Comparison of ENCODE assay signal across 8 cellular contexts in the genomic region with DNA sequence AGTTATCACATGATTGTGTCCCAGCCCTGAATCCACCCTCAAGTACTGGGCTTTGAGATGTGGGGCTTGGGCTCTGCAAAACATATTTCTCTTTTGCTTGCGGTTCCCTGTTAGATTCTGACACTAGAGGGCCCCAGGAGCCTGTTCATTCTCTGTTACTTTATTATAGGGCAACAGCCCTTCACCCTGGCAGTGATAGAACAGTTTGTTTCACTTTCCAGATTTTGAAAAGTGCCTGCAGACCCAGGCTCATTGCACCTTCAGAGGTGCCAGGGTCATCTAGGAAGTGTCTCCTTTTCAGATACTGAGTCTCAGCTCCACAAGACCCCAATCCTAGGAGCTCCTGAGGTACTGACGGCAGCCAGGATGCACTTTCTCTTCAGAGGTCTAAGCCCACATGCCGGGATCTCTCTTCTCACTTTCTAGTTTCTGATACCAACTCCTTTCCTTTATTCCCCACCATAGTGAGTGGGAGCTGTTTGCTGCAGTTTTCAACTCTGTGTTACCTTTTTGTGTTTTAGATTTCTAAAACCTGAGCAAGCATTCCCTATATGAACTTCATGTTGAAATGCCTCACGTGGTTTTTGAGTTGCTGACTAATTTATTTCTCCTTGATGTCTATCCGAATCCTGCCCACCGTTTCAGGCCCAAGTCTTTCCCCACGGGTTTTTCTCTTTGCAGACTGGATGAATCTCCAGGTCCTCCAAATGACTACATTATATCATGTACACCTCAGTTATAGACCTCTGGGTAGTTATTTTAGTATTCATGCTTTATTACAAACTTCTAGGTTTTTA. TPM values are rescaled to one million over a fixed set of nuclear protein-coding genes. Genes with fewer than 3 reads are reported as not detected.
DNase-seq lines count a peak whose midpoint lies in the region; ATAC-seq, FAIRE-seq and TF ChIP-seq lines count a peak whose summit lies in the region.

No MANE protein-coding gene starts in this region.

- no peaks in the 10 kb centered on the region for H3K36me3 ChIP-seq in CD4-positive, alpha-beta memory T cell (ENCODE audit: insufficient read depth, low read length)
- H3K36me3 ChIP-seq in Panc1 (ENCODE audit: control insufficient read depth, insufficient read depth, low read length), result no peaks in the 10 kb centered on the region

- peak; percentile 68 to 74 (median 70) for DNase-seq in CD4-positive, alpha-beta memory T cell
- DNase-seq in GM19239 (ENCODE audit: insufficient read length, low spot score) (peak; percentile 48), KBM-7 (peak; percentile 81), Panc1 (ENCODE audit: low read depth, low spot score) (peak; percentile 57), fibroblast of the aortic adventitia (ENCODE audit: low read depth) (peak; percentile 73), nucleus accumbens (lab: John Stamatoyannopoulos, UW) (peak in 31 of 56 donors; percentile 2 to 55 (median 15))
- peak; percentile 58 for DNase-seq in activated T-helper 1 cell treated with anti-CD3 and anti-CD28 coated beads, Interleukin-12 subunit alpha, Interleukin-12 subunit beta, Interleukin-2, Interleukin-4 antibody, amounts not matched to agents 30 ng/mL and 10 ng/mL and 1 ng/mL, durations not matched to agents 14 hours and 24 hours and 36 hours (ENCODE audit: low spot score)

- H3K27ac ChIP-seq in CD4-positive, alpha-beta memory T cell (ENCODE audit: low read depth, low read length), result no peak overlapping the region
- peak overlapping the region; percentile 71 for H3K27ac ChIP-seq in Panc1 (ENCODE audit: low read length)

- in situ Hi-C loops in KBM-7 (cut with MboI; ENCODE audit: low pct_unique_long_range_greater_than_20kb, low sequenced_read_pairs), result no loop called here
- in situ Hi-C loops in Panc1 (cut with HindIII; ENCODE audit: low pct_unique_long_range_greater_than_20kb, low sequenced_read_pairs), result no loop called here

- H3K9me3 ChIP-seq in CD4-positive, alpha-beta memory T cell (ENCODE audit: control insufficient read depth in 1 of 2, low read length in 2 of 2), result no peaks in the 10 kb centered on the region
- no peaks in the 10 kb centered on the region for H3K9me3 ChIP-seq in Panc1 (ENCODE audit: control insufficient read depth, insufficient read depth, low read depth, low read length)

- H3K27me3 Mint-ChIP-seq in CD4-positive, alpha-beta memory T cell, result peaks cover 0 to 6% of the 10 kb centered on the region in 2 donors
- peaks cover 16% of the 10 kb centered on the region for H3K27me3 Mint-ChIP-seq in activated T-helper 1 cell treated with anti-CD3 and anti-CD28 coated beads, Interleukin-12 subunit alpha, Interleukin-12 subunit beta, Interleukin-2, Interleukin-4 antibody, amounts not matched to agents 30 ng/mL and 10 ng/mL and 1 ng/mL, durations not matched to agents 14 hours and 24 hours and 36 hours (ENCODE audit: insufficient read depth)

- CTCF ChIA-PET in CD4-positive, alpha-beta memory T cell (lab: Charles Lee; ENCODE audit: partially characterized antibody), result interaction anchor here (0.6 to 6.6 kb wide), 10 partner anchors 12 to 546 kb away, joined by 3 to 56 read pairs (median 3); no protein-coding TSS in a partner anchor
- CTCF ChIA-PET in Panc1 (lab: Charles Lee), result interaction anchor here (1.5 kb wide), 1 partner anchor 472 kb away, joined by 3 read pairs; no protein-coding TSS in a partner anchor

- no TSS peak for BruUV-seq in Panc1 (replicated peaks; lab: Mats Ljungman, UMichigan)

- peak overlapping the region; percentile 69 to 85 (median 81) for H3K4me3 Mint-ChIP-seq in CD4-positive, alpha-beta memory T cell
- peak overlapping the region; percentile 56 for H3K4me3 Mint-ChIP-seq in activated T-helper 1 cell treated with anti-CD3 and anti-CD28 coated beads, Interleukin-12 subunit alpha, Interleukin-12 subunit beta, Interleukin-2, Interleukin-4 antibody, amounts not matched to agents 30 ng/mL and 10 ng/mL and 1 ng/mL, durations not matched to agents 14 hours and 24 hours and 36 hours

- peak overlapping the region; percentile 9 to 88 (median 70) for H3K27ac Mint-ChIP-seq in CD4-positive, alpha-beta memory T cell
- H3K27ac Mint-ChIP-seq in activated T-helper 1 cell treated with anti-CD3 and anti-CD28 coated beads, Interleukin-12 subunit alpha, Interleukin-12 subunit beta, Interleukin-2, Interleukin-4 antibody, amounts not matched to agents 30 ng/mL and 10 ng/mL and 1 ng/mL, durations not matched to agents 14 hours and 24 hours and 36 hours, result no peak overlapping the region

- H3K9me3 Mint-ChIP-seq in CD4-positive, alpha-beta memory T cell, result no peaks in the 10 kb centered on the region
- no peaks in the 10 kb centered on the region for H3K9me3 Mint-ChIP-seq in activated T-helper 1 cell treated with anti-CD3 and anti-CD28 coated beads, Interleukin-12 subunit alpha, Interleukin-12 subunit beta, Interleukin-2, Interleukin-4 antibody, amounts not matched to agents 30 ng/mL and 10 ng/mL and 1 ng/mL, durations not matched to agents 14 hours and 24 hours and 36 hours

- FAIRE-seq in GM19239 (lab: Jason Lieb, UNC), result peak; percentile 92

- peaks cover 9% of the 10 kb centered on the region for H3K4me1 ChIP-seq in CD4-positive, alpha-beta memory T cell (ENCODE audit: insufficient read depth, low read length)
- H3K4me1 ChIP-seq in Panc1 (ENCODE audit: control insufficient read depth, insufficient read depth, low read length), result peaks cover 4% of the 10 kb centered on the region; the same call in 1 of the 2 replicates

- H3K27me3 ChIP-seq in CD4-positive, alpha-beta memory T cell (ENCODE audit: insufficient read depth, low read length), result no peaks in the 10 kb centered on the region
- no peaks in the 10 kb centered on the region for H3K27me3 ChIP-seq in Panc1 (ENCODE audit: control insufficient read depth, insufficient read depth, low read length)

- peak; percentile 99 for ATAC-seq in Panc1
- ATAC-seq in HG03457 (IDR thresholded peaks at IDR 0.05; ENCODE audit: unreplicated experiment), result no peak

- intact Hi-C loops in CD4-positive, alpha-beta memory T cell (cut with micrococcal nuclease), result loop anchor here (1.0 to 2.0 kb wide), 3 partner anchors 349 to 551 kb away; no protein-coding TSS in a partner anchor
- intact Hi-C loops in Panc1 (cut with micrococcal nuclease; ENCODE audit: unreplicated experiment), result loop anchor here (5.0 kb wide), 1 partner anchor 470 kb away; no protein-coding TSS in a partner anchor
- intact Hi-C loops in activated T-helper 1 cell treated with anti-CD3 and anti-CD28 coated beads, Interleukin-12 subunit alpha, Interleukin-12 subunit beta, Interleukin-2, Interleukin-4 antibody, amounts not matched to agents 30 ng/mL and 10 ng/mL and 1 ng/mL, durations not matched to agents 14 hours and 24 hours and 36 hours (cut with micrococcal nuclease), result loop anchor here (1.0 to 2.0 kb wide), 4 partner anchors 10 to 520 kb away; a partner anchor contains a TSS

- POLR2A ChIA-PET in CD4-positive, alpha-beta memory T cell (lab: Charles Lee; ENCODE audit: partially characterized antibody), result no interaction called here
- POLR2A ChIA-PET in Panc1 (lab: Charles Lee), result no interaction called here

- peaks cover 8 to 19% (median 9%) of the 10 kb centered on the region in 4 donors for H3K4me1 Mint-ChIP-seq in CD4-positive, alpha-beta memory T cell
- peaks cover 20% of the 10 kb centered on the region for H3K4me1 Mint-ChIP-seq in activated T-helper 1 cell treated with anti-CD3 and anti-CD28 coated beads, Interleukin-12 subunit alpha, Interleukin-12 subunit beta, Interleukin-2, Interleukin-4 antibody, amounts not matched to agents 30 ng/mL and 10 ng/mL and 1 ng/mL, durations not matched to agents 14 hours and 24 hours and 36 hours (ENCODE audit: low read depth)

- H3K36me3 Mint-ChIP-seq in CD4-positive, alpha-beta memory T cell, result no peaks in the 10 kb centered on the region
- H3K36me3 Mint-ChIP-seq in activated T-helper 1 cell treated with anti-CD3 and anti-CD28 coated beads, Interleukin-12 subunit alpha, Interleukin-12 subunit beta, Interleukin-2, Interleukin-4 antibody, amounts not matched to agents 30 ng/mL and 10 ng/mL and 1 ng/mL, durations not matched to agents 14 hours and 24 hours and 36 hours (ENCODE audit: low read depth), result no peaks in the 10 kb centered on the region

- peak overlapping the region; percentile 0 to 34 for H3K4me3 ChIP-seq in CD4-positive, alpha-beta memory T cell (ENCODE audit: low read length in 2 of 2)
- H3K4me3 ChIP-seq in Panc1 (ENCODE audit: low read depth in 2 of 2, low read length in 2 of 2) (peak overlapping the region; percentile 45 to 66), fibroblast of the aortic adventitia (ENCODE audit: low read depth, low read length) (peak overlapping the region; percentile 53)

- TF ChIP-seq CTCF in Panc1 (IDR thresholded peaks at IDR 0.05) (peak; percentile 89), fibroblast of the aortic adventitia (IDR thresholded peaks at IDR 0.05; ENCODE audit: insufficient read depth, low read length) (peak; percentile 85)

RNA-seq across cellular contexts. Expression of a gene that starts 10.9 kb away (rescaled TPM):
- 10 to 100 TPM; 33.5 to 34.8 TPM for total RNA-seq in CD4-positive, alpha-beta memory T cell
- polyA plus RNA-seq in CD4-positive, alpha-beta memory T cell, result 10 to 100 TPM; 50.0 to 63.9 TPM
- total RNA-seq in Panc1 (2021; ENCODE audit: unreplicated experiment), result 18.0 TPM
- polyA plus RNA-seq in Panc1 (2012; ENCODE audit: insufficient read length), result 15.2 TPM
- 32.6 and 32.9 TPM in 2 replicates for total RNA-seq in activated T-helper 1 cell treated with anti-CD3 and anti-CD28 coated beads, Interleukin-12 subunit alpha, Interleukin-12 subunit beta, Interleukin-2, Interleukin-4 antibody, amounts not matched to agents 30 ng/mL and 10 ng/mL and 1 ng/mL, durations not matched to agents 14 hours and 24 hours and 36 hours
- 4.1 and 10.0 TPM in 2 replicates for total RNA-seq in fibroblast of the aortic adventitia (ENCODE audit: low replicate concordance)

RNA-seq across cellular contexts. Expression of a gene that starts 51.9 kb away (rescaled TPM):
- 10 to 100 TPM; 19.6 to 23.1 TPM for total RNA-seq in CD4-positive, alpha-beta memory T cell
- 1 to 10 TPM; 3.3 to 6.0 TPM for polyA plus RNA-seq in CD4-positive, alpha-beta memory T cell
- total RNA-seq in Panc1 (2021; ENCODE audit: unreplicated experiment) (31.2 TPM), fibroblast of the aortic adventitia (ENCODE audit: low replicate concordance) (15.5 and 21.6 TPM in 2 replicates)
- polyA plus RNA-seq in Panc1 (2012; ENCODE audit: insufficient read length), result 10.9 TPM
- 8.8 and 9.1 TPM in 2 replicates for total RNA-seq in activated T-helper 1 cell treated with anti-CD3 and anti-CD28 coated beads, Interleukin-12 subunit alpha, Interleukin-12 subunit beta, Interleukin-2, Interleukin-4 antibody, amounts not matched to agents 30 ng/mL and 10 ng/mL and 1 ng/mL, durations not matched to agents 14 hours and 24 hours and 36 hours

Comparison
In these comparisons a context has a peak if more than half of its experiments do, and no peak if none do; other contexts are left out.
1. DNase-seq: peak in every context shown above with its lines; median percentile 81 in KBM-7; 73 in fibroblast of the aortic adventitia; 70 in CD4-positive, alpha-beta memory T cell; 58 in activated T-helper 1 cell treated with anti-CD3 and anti-CD28 coated beads, Interleukin-12 subunit alpha, Interleukin-12 subunit beta, Interleukin-2, Interleukin-4 antibody, amounts not matched to agents 30 ng/mL and 10 ng/mL and 1 ng/mL, durations not matched to agents 14 hours and 24 hours and 36 hours; 57 in Panc1; 48 in GM19239; 15 in nucleus accumbens.